ENCODE assay signal across 1 cellular context in genomic region chr2:239911630-239912071, GRCh38.
TF ChIP-seq lines count a peak whose summit lies in the region.

No MANE protein-coding gene starts in this region.

TF ChIP-seq in SK-N-SH, 30 proteins besides CTCF, POLR2A, EP300 and RAD21 (continued from another document):
- TF ChIP-seq, protein P1, sequence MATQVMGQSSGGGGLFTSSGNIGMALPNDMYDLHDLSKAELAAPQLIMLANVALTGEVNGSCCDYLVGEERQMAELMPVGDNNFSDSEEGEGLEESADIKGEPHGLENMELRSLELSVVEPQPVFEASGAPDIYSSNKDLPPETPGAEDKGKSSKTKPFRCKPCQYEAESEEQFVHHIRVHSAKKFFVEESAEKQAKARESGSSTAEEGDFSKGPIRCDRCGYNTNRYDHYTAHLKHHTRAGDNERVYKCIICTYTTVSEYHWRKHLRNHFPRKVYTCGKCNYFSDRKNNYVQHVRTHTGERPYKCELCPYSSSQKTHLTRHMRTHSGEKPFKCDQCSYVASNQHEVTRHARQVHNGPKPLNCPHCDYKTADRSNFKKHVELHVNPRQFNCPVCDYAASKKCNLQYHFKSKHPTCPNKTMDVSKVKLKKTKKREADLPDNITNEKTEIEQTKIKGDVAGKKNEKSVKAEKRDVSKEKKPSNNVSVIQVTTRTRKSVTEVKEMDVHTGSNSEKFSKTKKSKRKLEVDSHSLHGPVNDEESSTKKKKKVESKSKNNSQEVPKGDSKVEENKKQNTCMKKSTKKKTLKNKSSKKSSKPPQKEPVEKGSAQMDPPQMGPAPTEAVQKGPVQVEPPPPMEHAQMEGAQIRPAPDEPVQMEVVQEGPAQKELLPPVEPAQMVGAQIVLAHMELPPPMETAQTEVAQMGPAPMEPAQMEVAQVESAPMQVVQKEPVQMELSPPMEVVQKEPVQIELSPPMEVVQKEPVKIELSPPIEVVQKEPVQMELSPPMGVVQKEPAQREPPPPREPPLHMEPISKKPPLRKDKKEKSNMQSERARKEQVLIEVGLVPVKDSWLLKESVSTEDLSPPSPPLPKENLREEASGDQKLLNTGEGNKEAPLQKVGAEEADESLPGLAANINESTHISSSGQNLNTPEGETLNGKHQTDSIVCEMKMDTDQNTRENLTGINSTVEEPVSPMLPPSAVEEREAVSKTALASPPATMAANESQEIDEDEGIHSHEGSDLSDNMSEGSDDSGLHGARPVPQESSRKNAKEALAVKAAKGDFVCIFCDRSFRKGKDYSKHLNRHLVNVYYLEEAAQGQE (IDR thresholded peaks at IDR 0.05; ENCODE audit: low read depth, low read length) = no peak
- TF ChIP-seq ELF1 (IDR thresholded peaks at IDR 0.05) = no peak
- no peak for TF ChIP-seq TCF12 (IDR thresholded peaks at IDR 0.05)
- TF ChIP-seq MEF2A (IDR thresholded peaks at IDR 0.05; ENCODE audit: borderline replicate concordance, low read depth) = no peak
